Comparison of ENCODE assay signal across 1 cellular context in the genomic region with DNA sequence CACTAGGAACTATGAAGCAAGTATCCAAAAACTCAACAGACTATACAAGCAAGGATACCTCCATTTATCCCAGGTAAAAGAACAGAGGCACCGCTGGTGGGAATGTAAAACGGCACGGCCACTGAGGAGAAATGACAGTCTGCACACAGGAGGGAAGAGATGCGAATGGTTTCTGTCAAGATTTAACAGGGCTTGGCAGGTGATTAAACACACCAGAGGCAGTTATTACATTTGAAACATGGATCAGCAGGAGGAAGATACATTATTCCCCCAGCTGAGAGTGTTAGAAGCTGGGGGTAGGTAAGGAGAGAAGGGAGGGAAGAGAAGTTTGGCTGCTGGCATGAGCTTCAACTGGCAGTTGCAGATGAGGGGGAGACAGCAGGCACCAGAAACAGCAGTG.
TF ChIP-seq lines count a peak whose summit lies in the region.

No MANE protein-coding gene starts in this region.

TF ChIP-seq in HepG2, 621 proteins besides CTCF, POLR2A, EP300 and RAD21:
- no peak for TF ChIP-seq PAX8 (CRISPR knock-in tag; IDR thresholded peaks at IDR 0.05; ENCODE audit: borderline replicate concordance)
- no peak for TF ChIP-seq TERF1 (CRISPR knock-in tag; IDR thresholded peaks at IDR 0.05)
- TF ChIP-seq ZNF484 (CRISPR knock-in tag; IDR thresholded peaks at IDR 0.05; ENCODE audit: borderline replicate concordance, low read depth), result no peak
- TF ChIP-seq SIX4 (CRISPR knock-in tag; IDR thresholded peaks at IDR 0.05), result no peak
- no peak for TF ChIP-seq E2F2 (CRISPR knock-in tag; IDR thresholded peaks at IDR 0.05; ENCODE audit: borderline replicate concordance)
- TF ChIP-seq, protein P1, sequence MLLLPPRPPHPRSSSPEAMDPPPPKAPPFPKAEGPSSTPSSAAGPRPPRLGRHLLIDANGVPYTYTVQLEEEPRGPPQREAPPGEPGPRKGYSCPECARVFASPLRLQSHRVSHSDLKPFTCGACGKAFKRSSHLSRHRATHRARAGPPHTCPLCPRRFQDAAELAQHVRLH (CRISPR knock-in tag; IDR thresholded peaks at IDR 0.05; ENCODE audit: borderline replicate concordance, low read depth), result no peak
- TF ChIP-seq, protein P2, sequence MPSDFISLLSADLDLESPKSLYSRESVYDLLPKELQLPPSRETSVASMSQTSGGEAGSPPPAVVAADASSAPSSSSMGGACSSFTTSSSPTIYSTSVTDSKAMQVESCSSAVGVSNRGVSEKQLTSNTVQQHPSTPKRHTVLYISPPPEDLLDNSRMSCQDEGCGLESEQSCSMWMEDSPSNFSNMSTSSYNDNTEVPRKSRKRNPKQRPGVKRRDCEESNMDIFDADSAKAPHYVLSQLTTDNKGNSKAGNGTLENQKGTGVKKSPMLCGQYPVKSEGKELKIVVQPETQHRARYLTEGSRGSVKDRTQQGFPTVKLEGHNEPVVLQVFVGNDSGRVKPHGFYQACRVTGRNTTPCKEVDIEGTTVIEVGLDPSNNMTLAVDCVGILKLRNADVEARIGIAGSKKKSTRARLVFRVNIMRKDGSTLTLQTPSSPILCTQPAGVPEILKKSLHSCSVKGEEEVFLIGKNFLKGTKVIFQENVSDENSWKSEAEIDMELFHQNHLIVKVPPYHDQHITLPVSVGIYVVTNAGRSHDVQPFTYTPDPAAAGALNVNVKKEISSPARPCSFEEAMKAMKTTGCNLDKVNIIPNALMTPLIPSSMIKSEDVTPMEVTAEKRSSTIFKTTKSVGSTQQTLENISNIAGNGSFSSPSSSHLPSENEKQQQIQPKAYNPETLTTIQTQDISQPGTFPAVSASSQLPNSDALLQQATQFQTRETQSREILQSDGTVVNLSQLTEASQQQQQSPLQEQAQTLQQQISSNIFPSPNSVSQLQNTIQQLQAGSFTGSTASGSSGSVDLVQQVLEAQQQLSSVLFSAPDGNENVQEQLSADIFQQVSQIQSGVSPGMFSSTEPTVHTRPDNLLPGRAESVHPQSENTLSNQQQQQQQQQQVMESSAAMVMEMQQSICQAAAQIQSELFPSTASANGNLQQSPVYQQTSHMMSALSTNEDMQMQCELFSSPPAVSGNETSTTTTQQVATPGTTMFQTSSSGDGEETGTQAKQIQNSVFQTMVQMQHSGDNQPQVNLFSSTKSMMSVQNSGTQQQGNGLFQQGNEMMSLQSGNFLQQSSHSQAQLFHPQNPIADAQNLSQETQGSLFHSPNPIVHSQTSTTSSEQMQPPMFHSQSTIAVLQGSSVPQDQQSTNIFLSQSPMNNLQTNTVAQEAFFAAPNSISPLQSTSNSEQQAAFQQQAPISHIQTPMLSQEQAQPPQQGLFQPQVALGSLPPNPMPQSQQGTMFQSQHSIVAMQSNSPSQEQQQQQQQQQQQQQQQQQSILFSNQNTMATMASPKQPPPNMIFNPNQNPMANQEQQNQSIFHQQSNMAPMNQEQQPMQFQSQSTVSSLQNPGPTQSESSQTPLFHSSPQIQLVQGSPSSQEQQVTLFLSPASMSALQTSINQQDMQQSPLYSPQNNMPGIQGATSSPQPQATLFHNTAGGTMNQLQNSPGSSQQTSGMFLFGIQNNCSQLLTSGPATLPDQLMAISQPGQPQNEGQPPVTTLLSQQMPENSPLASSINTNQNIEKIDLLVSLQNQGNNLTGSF (CRISPR knock-in tag; IDR thresholded peaks at IDR 0.05), result no peak
- no peak for TF ChIP-seq ESRRA (CRISPR knock-in tag; IDR thresholded peaks at IDR 0.05; ENCODE audit: low read depth)
- no peak for TF ChIP-seq POLR2G (IDR thresholded peaks at IDR 0.05; ENCODE audit: low read depth, low read length)
- TF ChIP-seq ZNF615 (CRISPR knock-in tag; IDR thresholded peaks at IDR 0.05; ENCODE audit: borderline replicate concordance), result no peak
- TF ChIP-seq, protein P3, sequence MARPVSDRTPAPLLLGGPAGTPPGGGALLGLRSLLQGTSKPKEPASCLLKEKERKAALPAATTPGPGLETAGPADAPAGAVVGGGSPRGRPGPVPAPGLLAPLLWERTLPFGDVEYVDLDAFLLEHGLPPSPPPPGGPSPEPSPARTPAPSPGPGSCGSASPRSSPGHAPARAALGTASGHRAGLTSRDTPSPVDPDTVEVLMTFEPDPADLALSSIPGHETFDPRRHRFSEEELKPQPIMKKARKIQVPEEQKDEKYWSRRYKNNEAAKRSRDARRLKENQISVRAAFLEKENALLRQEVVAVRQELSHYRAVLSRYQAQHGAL (CRISPR knock-in tag; IDR thresholded peaks at IDR 0.05; ENCODE audit: not compliant biosample characterization), result no peak
- no peak for TF ChIP-seq ZNF792 (CRISPR knock-in tag; IDR thresholded peaks at IDR 0.05)
- TF ChIP-seq NR2F6 (IDR thresholded peaks at IDR 0.05), result no peak
- TF ChIP-seq NR2F6 (CRISPR knock-in tag; IDR thresholded peaks at IDR 0.05), result no peak
